Comparison of ENCODE assay signal across 10 cellular contexts in the genomic region with DNA sequence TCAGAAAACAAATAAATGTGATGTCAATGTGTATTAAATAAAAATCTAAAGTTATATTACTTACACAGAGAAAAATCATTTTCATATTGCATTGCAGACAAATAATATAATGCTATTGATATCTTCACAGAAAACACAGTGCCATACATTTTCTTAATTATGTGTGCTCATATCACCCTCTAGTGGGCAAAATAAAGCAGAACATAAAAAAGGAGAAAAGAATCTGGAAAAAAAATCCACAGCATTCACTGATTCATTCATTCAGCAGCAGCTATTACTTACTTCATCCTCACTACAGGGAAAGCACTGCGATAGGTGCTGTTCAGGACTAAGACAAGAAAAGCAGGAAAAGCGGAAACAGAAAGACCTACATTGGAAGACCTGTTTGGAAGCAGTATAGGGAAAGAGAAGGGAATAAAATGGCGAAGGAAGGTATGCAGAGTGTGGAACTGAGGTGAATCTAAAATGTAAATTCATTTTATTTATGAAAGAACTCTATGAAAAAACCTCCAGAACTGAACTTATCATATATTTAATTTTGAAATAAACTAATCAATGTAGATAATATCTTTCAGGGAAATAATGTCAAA.
A peak's percentile ranks its signal among the peaks of the same experiment; 100 is the strongest.
DNase-seq lines count a peak whose midpoint lies in the region; ATAC-seq and TF ChIP-seq lines count a peak whose summit lies in the region.
"Had no signal": no experiment of that assay in that cellular context is flagged by ENCODE, and none has a peak within 500 bp of the region (broad histone marks: within the 10 kb centered on the region; RNA-seq: fewer than 3 reads in every experiment).

No MANE protein-coding gene starts in this region.

- H4K20me1 ChIP-seq in smooth muscle cell (ENCODE audit: low read depth): no peaks in the 10 kb centered on the region

- H2AFZ ChIP-seq in smooth muscle cell (ENCODE audit: low read depth): no peak overlapping the region

- H3K36me3 ChIP-seq in RWPE2 (ENCODE audit: low read depth) (peaks cover 35% of the 10 kb centered on the region), smooth muscle cell (ENCODE audit: low read depth) (no peaks in the 10 kb centered on the region)

- ATAC-seq in GM18517 (IDR thresholded peaks at IDR 0.05; ENCODE audit: unreplicated experiment) (peak; percentile 80), RWPE2 (ENCODE audit: low read depth) (no peak), GM21423 (IDR thresholded peaks at IDR 0.05; ENCODE audit: unreplicated experiment) (no peak), GM21390 (IDR thresholded peaks at IDR 0.05; ENCODE audit: unreplicated experiment) (no peak)

- no peak overlapping the region for H3K4me2 ChIP-seq in smooth muscle cell

- H3K27me3 ChIP-seq in RWPE2 (ENCODE audit: insufficient read depth, poor library complexity, severe bottlenecking) (no peaks in the 10 kb centered on the region), smooth muscle cell (ENCODE audit: low read depth) (no peaks in the 10 kb centered on the region)
- H3K27me3 ChIP-seq: neutrophil, SJCRH30 had no signal

- no peaks in the 10 kb centered on the region for H3K79me2 ChIP-seq in smooth muscle cell (ENCODE audit: low read depth)

- H3K9me3 ChIP-seq in RWPE2 (ENCODE audit: severe bottlenecking): no peaks in the 10 kb centered on the region
- no peaks in the 10 kb centered on the region for H3K9me3 ChIP-seq in smooth muscle cell (replicated peaks; ENCODE audit: low read depth)
- H3K9me3 ChIP-seq: neutrophil, SJCRH30 had no signal

- peak; percentile 84 for TF ChIP-seq CTCF in RWPE2 (IDR thresholded peaks at IDR 0.05; ENCODE audit: poor library complexity, severe bottlenecking)
- TF ChIP-seq CTCF in fibroblast of the aortic adventitia (IDR thresholded peaks at IDR 0.05; ENCODE audit: insufficient read depth, low read length): peak; percentile 62
- peak; percentile 73 for TF ChIP-seq CTCF in smooth muscle cell (IDR thresholded peaks at IDR 0.05; ENCODE audit: borderline replicate concordance, insufficient read depth, poor library complexity, severe bottlenecking)

- no peak overlapping the region for H3K27ac ChIP-seq in RWPE2 (ENCODE audit: poor library complexity, severe bottlenecking)
- H3K27ac ChIP-seq in smooth muscle cell (ENCODE audit: low read depth): no peak overlapping the region
- H3K27ac ChIP-seq: neutrophil, SJCRH30 had no signal

- DNase-seq in CD1c-positive myeloid dendritic cell (ENCODE audit: extremely low spot score) (peak; percentile 34), HS-5 (ENCODE audit: low read depth) (peak; percentile 8), RWPE2 (ENCODE audit: low spot score) (no peak), fibroblast of the aortic adventitia (ENCODE audit: low read depth) (peak; percentile 64), smooth muscle cell (lab: John Stamatoyannopoulos, UW; ENCODE audit: unreplicated experiment) (no peak)

- no peak overlapping the region for H3K4me3 ChIP-seq in RWPE2 (ENCODE audit: severe bottlenecking)
- no peak overlapping the region for H3K4me3 ChIP-seq in fibroblast of the aortic adventitia (ENCODE audit: low read depth, low read length)
- H3K4me3 ChIP-seq in smooth muscle cell: no peak overlapping the region
- H3K4me3 ChIP-seq: SJCRH30 had no signal

- no peak overlapping the region for H3K9ac ChIP-seq in smooth muscle cell (ENCODE audit: low read depth)

- 72% methylated on average over 3 of the region's 3 CpGs for WGBS in smooth muscle cell (ENCODE audit: low lambda C conversion rate)

- H3K4me1 ChIP-seq in RWPE2 (ENCODE audit: insufficient read depth, poor library complexity, severe bottlenecking) (no peaks in the 10 kb centered on the region), smooth muscle cell (ENCODE audit: low read depth) (no peaks in the 10 kb centered on the region)
- H3K4me1 ChIP-seq: SJCRH30 had no signal

- no peaks in the 10 kb centered on the region for H3F3A ChIP-seq in smooth muscle cell (ENCODE audit: low read depth)

Comparison
In these comparisons a context has a peak if more than half of its experiments do, and no peak if none do; other contexts are left out.
1. DNase-seq: peak in CD1c-positive myeloid dendritic cell (single experiment), HS-5 (single experiment) and fibroblast of the aortic adventitia (single experiment); none in RWPE2 (single experiment) and smooth muscle cell (single experiment).
2. Peak in every context shown above with its lines, with median percentiles within 50 percentile points of each other: CTCF ChIP-seq.